In genomic region chr13:113725329-113726105, GRCh38 we compare ENCODE assay signal across 10 cellular contexts. TPM values are rescaled to one million over a fixed set of nuclear protein-coding genes. Genes with fewer than 3 reads are reported as not detected.
DNase-seq lines count a peak whose midpoint lies in the region; ATAC-seq and TF ChIP-seq lines count a peak whose summit lies in the region.
"Not testable (repeated sequence)": the region's sequence is repeated elsewhere in the genome, so short reads cannot be mapped to it uniquely, and the experiment has no call there.
"Had no signal": no experiment of that assay in that cellular context is flagged by ENCODE, and none has a peak within 500 bp of the region (broad histone marks: within the 10 kb centered on the region; RNA-seq: fewer than 3 reads in every experiment).

No MANE protein-coding gene starts in this region.

- not testable (repeated sequence) for TF ChIP-seq CTCF in PC-9 (conservative IDR thresholded peaks at IDR 0.05); chondrocyte (IDR thresholded peaks at IDR 0.05); transverse colon (IDR thresholded peaks at IDR 0.05)

- not testable (repeated sequence) for H4K20me1 ChIP-seq in PC-9 (ENCODE audit: insufficient read depth)

- TF ChIP-seq EP300 in transverse colon (IDR thresholded peaks at IDR 0.05; ENCODE audit: low read depth), result not testable (repeated sequence)

- H3K4me1 ChIP-seq in PC-9 (replicated peaks; ENCODE audit: insufficient read depth); right cardiac atrium (ENCODE audit: control insufficient read depth, insufficient read depth, low read length); transverse colon: not testable (repeated sequence)

- not testable (repeated sequence) for H3K27ac Mint-ChIP-seq in chondrocyte (ENCODE audit: unreplicated experiment)

- peaks cover 18% of the 10 kb centered on the region; the same call in 1 of the 2 replicates for H3F3A ChIP-seq in PC-9 (ENCODE audit: insufficient read depth, low read depth)

- H3K4me3 ChIP-seq in PC-9 (peak overlapping the region; percentile 47; the same call in 1 of the 2 replicates), transverse colon (peak overlapping the region in 1 of 4 donors; percentile 45)
- not testable (repeated sequence) for H3K4me3 ChIP-seq in right cardiac atrium (ENCODE audit: low read length)

- peak overlapping the region; percentile 74 for H3K4me3 Mint-ChIP-seq in chondrocyte (ENCODE audit: unreplicated experiment)

- ATAC-seq in right cardiac atrium, result not testable (repeated sequence)

- intact Hi-C loops in PC-9 (cut with micrococcal nuclease; ENCODE audit: unreplicated experiment); right cardiac atrium (cut with DNase I); posterior vena cava (cut with DNase I); transverse colon (cut with DNase I; ENCODE audit: low total_unique reads): not testable (repeated sequence)

- POLR2A ChIA-PET in PC-9 (lab: Charles Lee; ENCODE audit: unreplicated experiment), result not testable (repeated sequence)

- in situ Hi-C loops in transverse colon (cut with MboI; ENCODE audit: low pct_ligation_motif_present in 1 of 4, low pct_unique_long_range_greater_than_20kb in 1 of 4, low sequenced_read_pairs in 3 of 4), result not testable (repeated sequence)

- not testable (repeated sequence) for H3K36me3 ChIP-seq in PC-9 (ENCODE audit: low read depth); transverse colon

- H3K9me2 ChIP-seq in PC-9 (ENCODE audit: insufficient read depth), result not testable (repeated sequence)

- not testable (repeated sequence) for H2AFZ ChIP-seq in PC-9

- not testable (repeated sequence) for H3K79me2 ChIP-seq in PC-9 (ENCODE audit: low read depth)

- H3K36me3 Mint-ChIP-seq in chondrocyte (ENCODE audit: low read depth), result not testable (repeated sequence)

- WGBS in right cardiac atrium, result 3% methylated on average over 32 of the region's 75 CpGs
- WGBS in transverse colon (ENCODE audit: low coverage in 1 of 2), 2 donors, result no CpG with 5 or more reads among the region's 75 CpGs

- H3K27ac ChIP-seq in PC-9; right cardiac atrium (ENCODE audit: low read length): not testable (repeated sequence)
- H3K27ac ChIP-seq in transverse colon, result peak overlapping the region in 3 of 4 donors; percentile 56 to 70 (median 68)

- peaks cover 20% of the 10 kb centered on the region for H3K27me3 ChIP-seq in PC-9 (ENCODE audit: insufficient read depth, low read depth)
- H3K27me3 ChIP-seq in right cardiac atrium (ENCODE audit: control insufficient read depth, insufficient read depth); transverse colon: not testable (repeated sequence)

- DNase-seq in PC-9 (peak in 1 of 2 experiments; percentile 29), right cardiac atrium (peak; percentile 56 to 89 (median 81)), posterior vena cava (ENCODE audit: low spot score) (peak; percentile 83), transverse colon (peak; percentile 44)
- DNase-seq in activated CD4-positive, alpha-beta T cell treated with anti-CD3 and anti-CD28 coated beads, Interleukin-2, amount 50 U/mL, for 4 hours, result peak; percentile 70 to 73
- peak; percentile 64 for DNase-seq in activated effector memory CD4-positive, alpha-beta T cell treated with Interleukin-2 at 50 U/mL for 16 hours
- not testable (repeated sequence) for DNase-seq in chondrocyte (ENCODE audit: low spot score)
- peak; percentile 22 to 57 (median 40) for DNase-seq in stimulated activated CD4-positive, alpha-beta T cell treated with anti-CD3 and anti-CD28 coated beads, TNF-alpha, amount 100 ng/mL, for 48 hours (ENCODE audit: low read depth in 3 of 3)

- H3K9me3 Mint-ChIP-seq in chondrocyte (ENCODE audit: low read depth), result not testable (repeated sequence)

- H3K4me1 Mint-ChIP-seq in chondrocyte (ENCODE audit: low read depth), result not testable (repeated sequence)

- not testable (repeated sequence) for TF ChIP-seq POLR2A in transverse colon (IDR thresholded peaks at IDR 0.05)

- BruUV-seq in PC-9 (replicated peaks; lab: Mats Ljungman, UMichigan), result not testable (repeated sequence)

- H3K9me3 ChIP-seq in PC-9 (ENCODE audit: insufficient read depth, low read depth); right cardiac atrium (ENCODE audit: control insufficient read depth, low read length); transverse colon: not testable (repeated sequence)

- CTCF ChIA-PET in PC-9 (lab: Charles Lee), result not testable (repeated sequence)

- H3K27me3 Mint-ChIP-seq in chondrocyte (ENCODE audit: low read depth), result not testable (repeated sequence)

- peak overlapping the region; percentile 60; the same call in 1 of the 2 replicates for H3K4me2 ChIP-seq in PC-9

RNA-seq across cellular contexts. Expression of gene TMEM255B, which starts 33.5 kb away (rescaled TPM):
- total RNA-seq in PC-9 (2021) (0.53 and 0.61 TPM in 2 replicates), chondrocyte (2.6 to 7.1 TPM (median 5.2 TPM) in 3 replicates), right cardiac atrium (1 to 10 TPM; 6.2 to 9.9 (median 8.8) TPM), posterior vena cava (10 to 100 TPM; 20.2 to 22.9 TPM), transverse colon (10 to 100 TPM in 2 of 4 donors, 1 to 10 TPM in 1, under 1 TPM in 1; 0.79 to 27.7 (median 9.4) TPM)
- 7.8 TPM for polyA plus RNA-seq in right cardiac atrium
- total RNA-seq: G401 had no signal

RNA-seq across cellular contexts. Expression of gene GRK1, which starts 58.5 kb away (rescaled TPM):
- not detected in 2 replicates for total RNA-seq in PC-9 (2021)
- 0.07 TPM in 1 of 3 replicates, not detected in the others for total RNA-seq in chondrocyte
- under 1 TPM in 2 of 4 donors, not detected in 2; 0.24 to 0.66 TPM for total RNA-seq in right cardiac atrium
- 0.43 TPM for polyA plus RNA-seq in right cardiac atrium
- not detected for total RNA-seq in posterior vena cava
- total RNA-seq in transverse colon, result not detected
- total RNA-seq: left lobe of liver had no signal
